In genomic region chr13:73625562-73626339, GRCh38 we compare ENCODE assay signal across 23 cellular contexts.
A peak's percentile ranks its signal among the peaks of the same experiment; 100 is the strongest.
DNase-seq lines count a peak whose midpoint lies in the region; ATAC-seq and TF ChIP-seq lines count a peak whose summit lies in the region.
"Had no signal": no experiment of that assay in that cellular context is flagged by ENCODE, and none has a peak within 500 bp of the region (broad histone marks: within the 10 kb centered on the region; RNA-seq: fewer than 3 reads in every experiment).

No MANE protein-coding gene starts in this region.

- POLR2A ChIA-PET in activated CD8-positive, alpha-beta T cell treated with anti-CD3 and anti-CD28 coated beads, Interleukin-2, amount 10 ng/mL, durations not matched to agents 7 days and 5 days (lab: Charles Lee), result interaction anchor here (0.6 kb wide), 1 partner anchor 106 kb away, joined by 3 read pairs; no protein-coding TSS in a partner anchor
- POLR2A ChIA-PET in naive thymus-derived CD8-positive, alpha-beta T cell (lab: Charles Lee), result interaction anchor here (0.7 to 2.0 kb wide), 8 partner anchors 11 to 535 kb away, joined by 3 to 11 read pairs (median 6); no protein-coding TSS in a partner anchor

- H3K9me3 Mint-ChIP-seq in activated T-cell treated with anti-CD3 and anti-CD28 coated beads, Interleukin-2, amount 50 U/mL, for 4 hours, result no peaks in the 10 kb centered on the region
- H3K9me3 Mint-ChIP-seq in GM23338, result peaks cover 7% of the 10 kb centered on the region; the same call in 2 of the 3 replicates
- no peaks in the 10 kb centered on the region for H3K9me3 Mint-ChIP-seq in activated CD8-positive, alpha-beta T cell treated with anti-CD3 and anti-CD28 coated beads, Interleukin-2, amount 10 ng/mL, durations not matched to agents 7 days and 5 days (ENCODE audit: insufficient read depth)
- H3K9me3 Mint-ChIP-seq in naive thymus-derived CD8-positive, alpha-beta T cell, result peaks cover 0 to 3% (median 0%) of the 10 kb centered on the region in 9 donors

- H3K79me2 ChIP-seq in GM23338 (replicated peaks; ENCODE audit: insufficient read depth), result no peaks in the 10 kb centered on the region

- H3K4me1 Mint-ChIP-seq in activated T-cell treated with anti-CD3 and anti-CD28 coated beads, Interleukin-2, amount 50 U/mL, for 4 hours (ENCODE audit: low read depth), result peaks cover 36% of the 10 kb centered on the region
- H3K4me1 Mint-ChIP-seq in GM23338, result no peaks in the 10 kb centered on the region
- H3K4me1 Mint-ChIP-seq in activated CD8-positive, alpha-beta T cell treated with anti-CD3 and anti-CD28 coated beads, Interleukin-2, amount 10 ng/mL, durations not matched to agents 7 days and 5 days (ENCODE audit: low read depth), result peaks cover 48% of the 10 kb centered on the region
- peaks cover 3 to 51% (median 36%) of the 10 kb centered on the region in 4 donors for H3K4me1 Mint-ChIP-seq in naive thymus-derived CD8-positive, alpha-beta T cell

- H3K36me3 ChIP-seq in GM23338 (ENCODE audit: insufficient read depth), result no peaks in the 10 kb centered on the region
- H3K36me3 ChIP-seq in uterus, result no peaks in the 10 kb centered on the region
- H3K36me3 ChIP-seq: cardiac muscle cell, esophagus muscularis mucosa, gastroesophageal sphincter, thoracic aorta had no signal

- no peaks in the 10 kb centered on the region for H3K27me3 Mint-ChIP-seq in activated T-cell treated with anti-CD3 and anti-CD28 coated beads, Interleukin-2, amount 50 U/mL, for 4 hours (ENCODE audit: low read depth)
- no peaks in the 10 kb centered on the region for H3K27me3 Mint-ChIP-seq in GM23338 (ENCODE audit: insufficient read depth, low read depth, poor library complexity)
- no peaks in the 10 kb centered on the region for H3K27me3 Mint-ChIP-seq in activated CD8-positive, alpha-beta T cell treated with anti-CD3 and anti-CD28 coated beads, Interleukin-2, amount 10 ng/mL, durations not matched to agents 7 days and 5 days (ENCODE audit: low read depth)
- H3K27me3 Mint-ChIP-seq in naive thymus-derived CD8-positive, alpha-beta T cell, result no peaks in the 10 kb centered on the region

- no peaks in the 10 kb centered on the region for H4K20me1 ChIP-seq in GM23338 (replicated peaks; ENCODE audit: insufficient read depth)

- H3K27me3 ChIP-seq in GM23338 (ENCODE audit: insufficient read depth), result no peaks in the 10 kb centered on the region
- H3K27me3 ChIP-seq in uterus, result no peaks in the 10 kb centered on the region
- H3K27me3 ChIP-seq: cardiac muscle cell, esophagus muscularis mucosa, gastroesophageal sphincter had no signal

- H3K4me3 Mint-ChIP-seq in activated T-cell treated with anti-CD3 and anti-CD28 coated beads, Interleukin-2, amount 50 U/mL, for 4 hours, result no peak overlapping the region
- H3K4me3 Mint-ChIP-seq in GM23338, result no peak overlapping the region
- H3K4me3 Mint-ChIP-seq in activated CD8-positive, alpha-beta T cell treated with anti-CD3 and anti-CD28 coated beads, Interleukin-2, amount 10 ng/mL, durations not matched to agents 7 days and 5 days, result peak overlapping the region; percentile 48
- H3K4me3 Mint-ChIP-seq in naive thymus-derived CD8-positive, alpha-beta T cell, result peak overlapping the region; percentile 25 to 71 (median 62)

- peak overlapping the region; percentile 49; the same call in 1 of the 2 replicates for H2AFZ ChIP-seq in GM23338

- TF ChIP-seq CTCF in GM23338 (conservative IDR thresholded peaks at IDR 0.05; ENCODE audit: low read depth in 2 of 2) (no peak), uterus (IDR thresholded peaks at IDR 0.05) (no peak)

- H3K27ac Mint-ChIP-seq in GM23338, result no peak overlapping the region
- H3K27ac Mint-ChIP-seq in activated CD8-positive, alpha-beta T cell treated with anti-CD3 and anti-CD28 coated beads, Interleukin-2, amount 10 ng/mL, durations not matched to agents 7 days and 5 days, result peak overlapping the region; percentile 87
- peak overlapping the region; percentile 22 to 92 (median 84) for H3K27ac Mint-ChIP-seq in naive thymus-derived CD8-positive, alpha-beta T cell

- H3K4me3 ChIP-seq in GM23338 (no peak overlapping the region), uterus (no peak overlapping the region)
- H3K4me3 ChIP-seq: cardiac muscle cell, esophagus muscularis mucosa, gastroesophageal sphincter, psoas muscle, thoracic aorta had no signal

- peak; percentile 28 to 60 for ATAC-seq in activated T-cell treated with anti-CD3 and anti-CD28 coated beads, Interleukin-2, amount 50 U/mL, for 4 hours
- no peak for ATAC-seq in GM23338
- ATAC-seq in activated CD8-positive, alpha-beta T cell treated with anti-CD3 and anti-CD28 coated beads, Interleukin-2, amount 10 ng/mL, durations not matched to agents 7 days and 5 days, result peak; percentile 97
- ATAC-seq in naive thymus-derived CD8-positive, alpha-beta T cell, result peak; percentile 98 to 99
- ATAC-seq: gastroesophageal sphincter, left colon, psoas muscle had no signal

- CTCF ChIA-PET in activated CD8-positive, alpha-beta T cell treated with anti-CD3 and anti-CD28 coated beads, Interleukin-2, amount 10 ng/mL, durations not matched to agents 7 days and 5 days (lab: Charles Lee), result interaction anchor here (0.6 to 1.2 kb wide), 5 partner anchors 11 to 143 kb away, joined by 3 read pairs; no protein-coding TSS in a partner anchor

- H3K36me3 Mint-ChIP-seq in activated T-cell treated with anti-CD3 and anti-CD28 coated beads, Interleukin-2, amount 50 U/mL, for 4 hours (ENCODE audit: insufficient read depth), result peaks cover 2% of the 10 kb centered on the region
- peaks cover 10% of the 10 kb centered on the region; the same call in 2 of the 3 replicates for H3K36me3 Mint-ChIP-seq in GM23338 (ENCODE audit: low read depth)
- peaks cover 24% of the 10 kb centered on the region for H3K36me3 Mint-ChIP-seq in activated CD8-positive, alpha-beta T cell treated with anti-CD3 and anti-CD28 coated beads, Interleukin-2, amount 10 ng/mL, durations not matched to agents 7 days and 5 days (ENCODE audit: low read depth)
- H3K36me3 Mint-ChIP-seq in naive thymus-derived CD8-positive, alpha-beta T cell, result no peaks in the 10 kb centered on the region

- H3K4me1 ChIP-seq in GM23338 (ENCODE audit: insufficient read depth) (no peaks in the 10 kb centered on the region), uterus (no peaks in the 10 kb centered on the region)
- H3K4me1 ChIP-seq: esophagus muscularis mucosa, gastroesophageal sphincter, psoas muscle had no signal

- H3K27ac ChIP-seq in GM23338 (ENCODE audit: low read depth), result no peak overlapping the region
- no peak overlapping the region for H3K27ac ChIP-seq in uterus
- H3K27ac ChIP-seq: cardiac muscle cell, esophagus muscularis mucosa, gastroesophageal sphincter, psoas muscle, RWPE1, thoracic aorta had no signal

- intact Hi-C loops in uterus (cut with DNase I; ENCODE audit: low total_unique reads), result no loop called here

- DNase-seq in activated T-cell treated with anti-CD3 and anti-CD28 coated beads, Interleukin-2, amount 50 U/mL, for 4 hours, result no peak
- DNase-seq in activated T-cell treated with anti-CD3 and anti-CD28 coated beads for 4 hours (no peak), GM23338 (ENCODE audit: low spot score) (no peak), NCI-H524 (lab: John Stamatoyannopoulos, UW) (no peak), uterus (no peak), NCI-H187 treated with DMSO at 0.1 percent for 48 hours (lab: John Stamatoyannopoulos, UW) (no peak)
- peak; percentile 72 for DNase-seq in activated CD8-positive, alpha-beta T cell treated with anti-CD3 and anti-CD28 coated beads, Interleukin-2, amount 10 ng/mL, durations not matched to agents 7 days and 5 days
- DNase-seq in naive thymus-derived CD8-positive, alpha-beta T cell, result peak in 7 of 10 donors; percentile 12 to 73 (median 51)
- DNase-seq: ACHN; activated CD8-positive, alpha-beta memory T cell treated with anti-CD3 and anti-CD28 coated beads for 24 hours; C1 segment of cervical spinal cord; DMS53; effector CD8-positive, alpha-beta T cell; left colon; NCI-H1105; NCI-H2107; NCI-H510A treated with DMSO at 0.1 percent for 48 hours; psoas muscle had no signal

- TF ChIP-seq POLR2A in uterus (IDR thresholded peaks at IDR 0.05), result no peak

- no peaks in the 10 kb centered on the region for H3F3A ChIP-seq in GM23338 (replicated peaks; ENCODE audit: low read depth)

- H3K9me2 ChIP-seq in GM23338 (ENCODE audit: insufficient read depth), result 0 out of 2 replicates have a peak, but pooled peaks cover 5% of the 10 kb centered on the region

- H3K9me3 ChIP-seq in uterus, result no peaks in the 10 kb centered on the region
- H3K9me3 ChIP-seq: esophagus muscularis mucosa, gastroesophageal sphincter, psoas muscle, thoracic aorta had no signal

- no peak overlapping the region for H3K4me2 ChIP-seq in GM23338

TF ChIP-seq in GM23338, 12 proteins besides CTCF, POLR2A, EP300 and RAD21 (continues in another document):
- TF ChIP-seq JUNB (IDR thresholded peaks at IDR 0.05; ENCODE audit: unreplicated experiment), result no peak
- no peak for TF ChIP-seq ZNF331 (CRISPR knock-in tag; IDR thresholded peaks at IDR 0.05; ENCODE audit: low read depth)
- TF ChIP-seq ETS1 (IDR thresholded peaks at IDR 0.05), result no peak
- no peak for TF ChIP-seq EZH2 (IDR thresholded peaks at IDR 0.05; ENCODE audit: low read depth, unreplicated experiment)

Comparison
In these comparisons a context has a peak if more than half of its experiments do, and no peak if none do; other contexts are left out.
1. DNase-seq: peak in activated CD8-positive, alpha-beta T cell treated with anti-CD3 and anti-CD28 coated beads, Interleukin-2, amount 10 ng/mL, durations not matched to agents 7 days and 5 days (single experiment) and naive thymus-derived CD8-positive, alpha-beta T cell (7 of 10); none in activated T-cell treated with anti-CD3 and anti-CD28 coated beads, Interleukin-2, amount 50 U/mL, for 4 hours (single experiment), activated T-cell treated with anti-CD3 and anti-CD28 coated beads for 4 hours (single experiment), GM23338 (single experiment), NCI-H524 (0 of 2), uterus (0 of 2) and NCI-H187 treated with DMSO at 0.1 percent for 48 hours (single experiment).
2. H3K4me3 Mint-ChIP-seq: peak in activated CD8-positive, alpha-beta T cell treated with anti-CD3 and anti-CD28 coated beads, Interleukin-2, amount 10 ng/mL, durations not matched to agents 7 days and 5 days (single experiment) and naive thymus-derived CD8-positive, alpha-beta T cell (10 of 10); none in activated T-cell treated with anti-CD3 and anti-CD28 coated beads, Interleukin-2, amount 50 U/mL, for 4 hours (single experiment) and GM23338 (single experiment).